ENCODE assay signal across 11 cellular contexts in the genomic region with DNA sequence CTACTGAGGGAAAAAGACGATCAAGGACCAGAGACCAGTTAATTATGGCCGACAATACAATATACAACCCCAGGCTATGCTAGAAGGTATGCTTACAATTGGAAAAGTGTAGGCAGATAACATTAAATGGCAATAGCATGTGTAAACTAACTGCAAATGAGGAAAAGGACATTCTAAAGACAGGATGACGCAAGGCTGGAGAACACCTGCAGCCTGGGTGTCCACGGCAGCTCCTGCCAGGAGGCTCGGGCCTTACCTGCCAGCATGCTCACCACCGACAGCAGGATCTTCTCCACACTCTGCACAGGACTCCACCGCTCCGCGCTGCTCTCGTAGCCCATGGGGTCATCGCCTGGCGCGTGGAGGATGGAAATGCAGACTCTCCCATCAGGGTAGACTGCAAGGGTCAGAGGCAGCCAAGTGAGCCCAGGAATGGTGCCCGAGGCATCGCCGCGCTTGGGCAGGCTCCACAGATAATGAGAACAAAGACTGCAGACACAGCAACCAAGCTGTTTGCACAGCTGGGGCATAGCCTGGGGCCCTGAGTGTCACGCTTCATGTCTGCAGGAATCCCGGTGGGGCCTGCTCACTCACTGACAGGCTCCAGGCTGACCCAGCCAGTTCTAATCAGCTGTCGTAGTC. TPM values are rescaled to one million over a fixed set of nuclear protein-coding genes. Genes with fewer than 3 reads are reported as not detected.
A peak's percentile ranks its signal among the peaks of the same experiment; 100 is the strongest.
DNase-seq lines count a peak whose midpoint lies in the region; ATAC-seq and TF ChIP-seq lines count a peak whose summit lies in the region.
"Had no signal": no experiment of that assay in that cellular context is flagged by ENCODE, and none has a peak within 500 bp of the region (broad histone marks: within the 10 kb centered on the region; RNA-seq: fewer than 3 reads in every experiment).

No MANE protein-coding gene starts in this region.

- TF ChIP-seq POLR2A in stomach (IDR thresholded peaks at IDR 0.05), result no peak

- peaks cover 0 to 11% (median 4%) of the 10 kb centered on the region in 4 donors for H3K4me1 ChIP-seq in stomach

- no peak overlapping the region for H3K27ac ChIP-seq in stomach
- H3K27ac ChIP-seq: esophagus squamous epithelium had no signal

- H3K9me3 ChIP-seq in stomach, result no peaks in the 10 kb centered on the region
- H3K9me3 ChIP-seq: esophagus squamous epithelium had no signal

- no peak for TF ChIP-seq CTCF in stomach (IDR thresholded peaks at IDR 0.05)

- no peaks in the 10 kb centered on the region for H3K27me3 ChIP-seq in stomach
- H3K27me3 ChIP-seq: esophagus squamous epithelium had no signal

- TF ChIP-seq EP300 in stomach (IDR thresholded peaks at IDR 0.05), result no peak

- intact Hi-C loops in stomach (cut with DNase I; ENCODE audit: low total_unique reads), result no loop called here

- peaks cover 39 to 91% (median 81%) of the 10 kb centered on the region in 4 donors for H3K36me3 ChIP-seq in stomach

- WGBS in stomach, 5 donors, result 47 to 76% (median 65%) methylated on average over 20 of the region's 20 CpGs

- peak; percentile 87 for DNase-seq in NCI-H1092 (lab: John Stamatoyannopoulos, UW)
- DNase-seq in NCI-H526 (lab: John Stamatoyannopoulos, UW), result peak; percentile 91 to 95
- peak; percentile 40 for DNase-seq in glomerular visceral epithelial cell (ENCODE audit: extremely low spot score)
- DNase-seq in stomach, result peak; percentile 34
- DNase-seq in middle frontal gyrus (ENCODE audit: extremely low spot score, low spot score), result no peak
- DNase-seq: esophagus squamous epithelium, NCI-H2171 treated with DMSO at 0.1 percent for 48 hours, Right ventricle myocardium superior had no signal

- ATAC-seq in HG03378 (IDR thresholded peaks at IDR 0.05; ENCODE audit: unreplicated experiment) (no peak), HG02852 (IDR thresholded peaks at IDR 0.05; ENCODE audit: unreplicated experiment) (no peak)
- ATAC-seq: naive thymus-derived CD4-positive, alpha-beta T cell had no signal

- H3K4me3 ChIP-seq in stomach, result no peak overlapping the region
- H3K4me3 ChIP-seq: esophagus squamous epithelium had no signal

RNA-seq across cellular contexts. Expression of gene UBE2G2, which starts 28.2 kb away (rescaled TPM):
- 100 to 1,000 TPM in 1 of 5 donors, 10 to 100 TPM in 4; 56.5 to 116 (median 78.2) TPM for total RNA-seq in stomach
- polyA plus RNA-seq in stomach, result 10 to 100 TPM; 30.6 to 33.7 (median 32.7) TPM

RNA-seq across cellular contexts. Expression of gene SUMO3, which starts 44.5 kb away (rescaled TPM):
- total RNA-seq in stomach, result 10 to 100 TPM; 29.5 to 80.1 (median 42.0) TPM
- polyA plus RNA-seq in stomach, result 10 to 100 TPM; 36.4 to 95.9 (median 78.1) TPM
